ENCODE assay signal across 1 cellular context in the genomic region with DNA sequence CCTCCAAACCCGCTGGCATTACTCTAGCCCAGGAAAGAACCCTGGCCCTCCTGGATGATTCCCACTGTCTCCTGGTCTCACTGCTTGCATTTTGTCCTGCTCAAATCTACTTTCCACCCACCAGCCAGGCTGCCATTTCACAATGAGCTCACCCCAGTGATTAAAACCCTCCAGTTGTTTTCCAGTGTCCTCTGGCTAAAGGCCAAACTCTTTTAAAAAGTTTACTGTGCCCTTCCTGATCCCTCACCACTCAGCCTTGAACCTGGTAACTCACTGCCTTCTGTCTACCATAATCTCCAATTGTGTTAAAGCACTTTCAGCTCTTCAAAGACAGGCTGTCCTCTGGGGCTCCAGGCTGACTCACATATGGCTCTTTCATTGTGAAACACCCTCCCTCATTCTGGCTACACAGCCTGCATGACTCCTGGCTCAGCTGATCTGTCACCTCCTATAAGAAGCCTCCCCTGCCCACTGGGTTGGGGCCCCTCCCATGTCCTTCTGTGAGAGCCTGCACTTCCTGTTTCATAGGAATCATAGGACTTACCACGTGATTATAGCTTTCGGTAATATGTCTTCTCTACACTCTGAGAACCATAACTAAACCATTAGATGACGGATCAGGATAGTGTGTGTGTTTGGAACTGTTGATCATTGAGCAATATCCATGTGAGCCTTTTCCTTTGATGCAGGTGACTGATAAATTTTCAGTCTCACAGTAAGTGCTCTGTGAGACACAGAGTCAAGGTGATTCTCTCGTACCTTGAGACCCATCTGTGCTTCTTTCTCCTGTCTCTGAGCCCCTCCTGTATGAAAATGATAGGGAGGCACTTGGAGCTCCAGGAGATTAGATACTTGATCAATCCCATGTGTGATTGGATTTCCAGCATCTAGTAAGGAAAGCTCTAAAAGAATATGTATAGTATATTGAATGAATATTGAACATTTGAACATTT.
TF ChIP-seq lines count a peak whose summit lies in the region.

No MANE protein-coding gene starts in this region.

TF ChIP-seq in GM23338, 12 proteins besides CTCF, POLR2A, EP300 and RAD21 (continued from another document):
- TF ChIP-seq, protein P1, sequence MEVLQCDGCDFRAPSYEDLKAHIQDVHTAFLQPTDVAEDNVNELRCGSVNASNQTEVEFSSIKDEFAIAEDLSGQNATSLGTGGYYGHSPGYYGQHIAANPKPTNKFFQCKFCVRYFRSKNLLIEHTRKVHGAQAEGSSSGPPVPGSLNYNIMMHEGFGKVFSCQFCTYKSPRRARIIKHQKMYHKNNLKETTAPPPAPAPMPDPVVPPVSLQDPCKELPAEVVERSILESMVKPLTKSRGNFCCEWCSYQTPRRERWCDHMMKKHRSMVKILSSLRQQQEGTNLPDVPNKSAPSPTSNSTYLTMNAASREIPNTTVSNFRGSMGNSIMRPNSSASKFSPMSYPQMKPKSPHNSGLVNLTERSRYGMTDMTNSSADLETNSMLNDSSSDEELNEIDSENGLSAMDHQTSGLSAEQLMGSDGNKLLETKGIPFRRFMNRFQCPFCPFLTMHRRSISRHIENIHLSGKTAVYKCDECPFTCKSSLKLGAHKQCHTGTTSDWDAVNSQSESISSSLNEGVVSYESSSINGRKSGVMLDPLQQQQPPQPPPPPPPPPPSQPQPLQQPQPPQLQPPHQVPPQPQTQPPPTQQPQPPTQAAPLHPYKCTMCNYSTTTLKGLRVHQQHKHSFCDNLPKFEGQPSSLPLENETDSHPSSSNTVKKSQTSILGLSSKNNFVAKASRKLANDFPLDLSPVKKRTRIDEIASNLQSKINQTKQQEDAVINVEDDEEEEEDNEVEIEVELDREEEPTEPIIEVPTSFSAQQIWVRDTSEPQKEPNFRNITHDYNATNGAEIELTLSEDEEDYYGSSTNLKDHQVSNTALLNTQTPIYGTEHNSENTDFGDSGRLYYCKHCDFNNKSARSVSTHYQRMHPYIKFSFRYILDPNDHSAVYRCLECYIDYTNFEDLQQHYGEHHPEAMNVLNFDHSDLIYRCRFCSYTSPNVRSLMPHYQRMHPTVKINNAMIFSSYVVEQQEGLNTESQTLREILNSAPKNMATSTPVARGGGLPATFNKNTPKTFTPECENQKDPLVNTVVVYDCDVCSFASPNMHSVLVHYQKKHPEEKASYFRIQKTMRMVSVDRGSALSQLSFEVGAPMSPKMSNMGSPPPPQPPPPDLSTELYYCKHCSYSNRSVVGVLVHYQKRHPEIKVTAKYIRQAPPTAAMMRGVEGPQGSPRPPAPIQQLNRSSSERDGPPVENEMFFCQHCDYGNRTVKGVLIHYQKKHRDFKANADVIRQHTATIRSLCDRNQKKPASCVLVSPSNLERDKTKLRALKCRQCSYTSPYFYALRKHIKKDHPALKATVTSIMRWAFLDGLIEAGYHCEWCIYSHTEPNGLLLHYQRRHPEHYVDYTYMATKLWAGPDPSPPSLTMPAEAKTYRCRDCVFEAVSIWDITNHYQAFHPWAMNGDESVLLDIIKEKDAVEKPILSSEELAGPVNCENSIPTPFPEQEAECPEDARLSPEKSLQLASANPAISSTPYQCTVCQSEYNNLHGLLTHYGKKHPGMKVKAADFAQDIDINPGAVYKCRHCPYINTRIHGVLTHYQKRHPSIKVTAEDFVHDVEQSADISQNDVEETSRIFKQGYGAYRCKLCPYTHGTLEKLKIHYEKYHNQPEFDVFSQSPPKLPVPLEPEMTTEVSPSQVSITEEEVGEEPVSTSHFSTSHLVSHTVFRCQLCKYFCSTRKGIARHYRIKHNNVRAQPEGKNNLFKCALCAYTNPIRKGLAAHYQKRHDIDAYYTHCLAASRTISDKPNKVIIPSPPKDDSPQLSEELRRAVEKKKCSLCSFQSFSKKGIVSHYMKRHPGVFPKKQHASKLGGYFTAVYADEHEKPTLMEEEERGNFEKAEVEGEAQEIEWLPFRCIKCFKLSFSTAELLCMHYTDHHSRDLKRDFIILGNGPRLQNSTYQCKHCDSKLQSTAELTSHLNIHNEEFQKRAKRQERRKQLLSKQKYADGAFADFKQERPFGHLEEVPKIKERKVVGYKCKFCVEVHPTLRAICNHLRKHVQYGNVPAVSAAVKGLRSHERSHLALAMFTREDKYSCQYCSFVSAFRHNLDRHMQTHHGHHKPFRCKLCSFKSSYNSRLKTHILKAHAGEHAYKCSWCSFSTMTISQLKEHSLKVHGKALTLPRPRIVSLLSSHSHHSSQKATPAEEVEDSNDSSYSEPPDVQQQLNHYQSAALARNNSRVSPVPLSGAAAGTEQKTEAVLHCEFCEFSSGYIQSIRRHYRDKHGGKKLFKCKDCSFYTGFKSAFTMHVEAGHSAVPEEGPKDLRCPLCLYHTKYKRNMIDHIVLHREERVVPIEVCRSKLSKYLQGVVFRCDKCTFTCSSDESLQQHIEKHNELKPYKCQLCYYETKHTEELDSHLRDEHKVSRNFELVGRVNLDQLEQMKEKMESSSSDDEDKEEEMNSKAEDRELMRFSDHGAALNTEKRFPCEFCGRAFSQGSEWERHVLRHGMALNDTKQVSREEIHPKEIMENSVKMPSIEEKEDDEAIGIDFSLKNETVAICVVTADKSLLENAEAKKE (CRISPR knock-in tag; IDR thresholded peaks at IDR 0.05), result no peak
- TF ChIP-seq ZNF114 (CRISPR knock-in tag; IDR thresholded peaks at IDR 0.05), result no peak
- no peak for TF ChIP-seq POLR2AphosphoS5 (IDR thresholded peaks at IDR 0.05; ENCODE audit: low read depth)
- TF ChIP-seq EZH2 (IDR thresholded peaks at IDR 0.05; ENCODE audit: low read depth, unreplicated experiment), result no peak
- no peak for TF ChIP-seq ZNF331 (CRISPR knock-in tag; IDR thresholded peaks at IDR 0.05; ENCODE audit: low read depth)
- TF ChIP-seq NANOG (IDR thresholded peaks at IDR 0.05; ENCODE audit: borderline replicate concordance), result no peak
- TF ChIP-seq JUNB (IDR thresholded peaks at IDR 0.05; ENCODE audit: unreplicated experiment), result no peak
- no peak for TF ChIP-seq EZH2phosphoT487 (IDR thresholded peaks at IDR 0.05; ENCODE audit: unreplicated experiment)
- no peak for TF ChIP-seq CREB1 (CRISPR knock-in tag; IDR thresholded peaks at IDR 0.05; ENCODE audit: low read depth)
- TF ChIP-seq STAT1 (IDR thresholded peaks at IDR 0.05; ENCODE audit: unreplicated experiment), result no peak
- no peak for TF ChIP-seq REST (IDR thresholded peaks at IDR 0.05; ENCODE audit: unreplicated experiment)
